In the genomic region with DNA sequence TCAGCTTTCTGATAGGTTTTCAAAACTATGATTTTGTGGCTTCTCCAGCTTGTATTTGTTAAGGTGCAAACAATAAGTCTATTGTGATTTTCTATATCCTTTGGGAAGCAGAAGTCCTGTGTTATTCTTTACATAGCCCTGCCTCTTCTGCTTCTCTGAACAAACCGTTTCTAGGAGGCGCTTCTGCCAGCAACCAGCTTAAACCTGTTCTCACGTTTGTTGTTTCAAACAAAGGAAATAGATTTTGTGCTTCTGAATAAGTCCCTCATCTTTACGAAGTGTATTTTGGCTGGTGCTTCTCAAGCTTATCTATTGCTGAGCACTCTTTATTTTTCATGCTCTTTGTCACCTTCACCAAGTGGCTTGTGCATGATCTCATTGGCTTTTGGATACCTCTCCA, we compare ENCODE assay signal across 25 cellular contexts.
DNase-seq lines count a peak whose midpoint lies in the region; ATAC-seq and TF ChIP-seq lines count a peak whose summit lies in the region.
"Had no signal": no experiment of that assay in that cellular context is flagged by ENCODE, and none has a peak within 500 bp of the region (broad histone marks: within the 10 kb centered on the region; RNA-seq: fewer than 3 reads in every experiment).

No MANE protein-coding gene starts in this region.

- H3K4me1 Mint-ChIP-seq in nephron, result peaks cover 31% of the 10 kb centered on the region

- WGBS in body of pancreas, 2 donors, result 31 to 35% methylated on average over 4 of the region's 4 CpGs

- H3K27me3 Mint-ChIP-seq in nephron (ENCODE audit: low read depth), result no peaks in the 10 kb centered on the region

- no peaks in the 10 kb centered on the region for H3K27me3 ChIP-seq in HAP-1 (ENCODE audit: low read depth)
- H3K27me3 ChIP-seq in body of pancreas, result no peaks in the 10 kb centered on the region

- no peak for TF ChIP-seq POLR2A in body of pancreas (IDR thresholded peaks at IDR 0.05)

- no peak overlapping the region for H3K4me3 ChIP-seq in HAP-1
- H3K4me3 ChIP-seq in HEK293 (ENCODE audit: low read depth, low read length), result no peak overlapping the region
- no peak overlapping the region for H3K4me3 ChIP-seq in body of pancreas
- H3K4me3 ChIP-seq: K562 had no signal

- DNase-seq in HAP-1 (ENCODE audit: low spot score in 2 of 2) (peak; percentile 5 to 26), dermis blood vessel endothelial cell (peak; percentile 1), body of pancreas (no peak), posterior cingulate gyrus (no peak), kidney glomerular epithelial cell (lab: John Stamatoyannopoulos, UW) (no peak)
- DNase-seq: C1 segment of cervical spinal cord; Caco-2; CD8-positive, alpha-beta T cell; DMS79 treated with DMSO at 0.1 percent for 48 hours; GF-D8; GOT3; HCEC 1CT; Kasumi-1; MV-4-11; NCI-H1105; NCI-H1436 treated with DMSO at 0.1 percent for 48 hours; NCI-H1930; NCI-H446; NCI-H526 treated with DMSO at 0.1 percent for 48 hours; RPMI8226; SHP77 had no signal

- ATAC-seq in body of pancreas (no peak), GM18520 (IDR thresholded peaks at IDR 0.05; ENCODE audit: unreplicated experiment) (no peak)
- ATAC-seq: CD8-positive, alpha-beta T cell; K562 had no signal

- peaks cover 11% of the 10 kb centered on the region for H3K36me3 Mint-ChIP-seq in nephron (ENCODE audit: low read depth)

- intact Hi-C loops in body of pancreas (cut with DNase I), result no loop called here
- intact Hi-C loops in posterior cingulate gyrus (cut with DNase I), result no loop called here

- H3K4me1 ChIP-seq in HAP-1 (no peaks in the 10 kb centered on the region; the same call in 1 of the 2 replicates), HEK293 (ENCODE audit: control insufficient read depth, insufficient read depth, low read length) (peaks cover 22% of the 10 kb centered on the region), body of pancreas (peaks cover 8% of the 10 kb centered on the region)
- H3K4me1 ChIP-seq: Caco-2 had no signal

- H3K36me3 ChIP-seq in HAP-1 (replicated peaks), result no peaks in the 10 kb centered on the region
- H3K36me3 ChIP-seq in HEK293 (ENCODE audit: control insufficient read depth in 2 of 2, insufficient read depth in 1 of 2, low read length in 2 of 2), result no peaks in the 10 kb centered on the region
- H3K36me3 ChIP-seq in body of pancreas (replicated peaks in 1 of 2; ENCODE audit: insufficient read depth in 1 of 2, low read depth in 2 of 2), result no peaks in the 10 kb centered on the region

- POLR2A ChIA-PET in HEK293 (lab: Yijun Ruan, JAX), result no interaction called here

- H3K9me3 Mint-ChIP-seq in nephron, result no peaks in the 10 kb centered on the region
- H3K9me3 Mint-ChIP-seq: CD8-positive, alpha-beta T cell had no signal

- in situ Hi-C loops in HAP-1 (cut with MboI; ENCODE audit: low sequenced_read_pairs), result no loop called here

- CTCF ChIA-PET in HEK293 (lab: Yijun Ruan, JAX), result interaction anchor here (0.6 to 1.1 kb wide), 2 partner anchors 29 to 40 kb away, joined by 3 to 4 read pairs; no protein-coding TSS in a partner anchor

- H3K27ac ChIP-seq in HEK293 (ENCODE audit: extremely low read depth, low read depth, low read length) (no peak overlapping the region), body of pancreas (no peak overlapping the region)

- H3K27ac Mint-ChIP-seq in nephron, result peak overlapping the region; percentile 40 to 69 (median 49)
- H3K27ac Mint-ChIP-seq: CD8-positive, alpha-beta T cell had no signal

- TF ChIP-seq CTCF in HEK293 (tag by site-specific recombination; IDR thresholded peaks at IDR 0.05), result no peak
- no peak for TF ChIP-seq CTCF in nephron (IDR thresholded peaks at IDR 0.05; ENCODE audit: unreplicated experiment in 3 of 3)
- no peak for TF ChIP-seq CTCF in body of pancreas (IDR thresholded peaks at IDR 0.05)

- H3K4me3 Mint-ChIP-seq in nephron, result no peak overlapping the region
- H3K4me3 Mint-ChIP-seq: CD8-positive, alpha-beta T cell had no signal

- H3K9me3 ChIP-seq in HAP-1 (no peaks in the 10 kb centered on the region), HEK293 (ENCODE audit: control insufficient read depth, insufficient read depth, low read depth, low read length) (no peaks in the 10 kb centered on the region), body of pancreas (no peaks in the 10 kb centered on the region)
- H3K9me3 ChIP-seq: Caco-2 had no signal

TF ChIP-seq in HEK293, 187 proteins besides CTCF, POLR2A, EP300 and RAD21:
- TF ChIP-seq ZNF169 (tag by site-specific recombination; IDR thresholded peaks at IDR 0.05) (no peak), ZNF621 (tag by site-specific recombination; IDR thresholded peaks at IDR 0.05) (no peak), ZNF138 (tag by site-specific recombination; IDR thresholded peaks at IDR 0.05; ENCODE audit: borderline replicate concordance) (no peak), ZNF292 (tag by site-specific recombination; IDR thresholded peaks at IDR 0.05; ENCODE audit: borderline replicate concordance, low read depth) (no peak), ZNF341 (tag by site-specific recombination; IDR thresholded peaks at IDR 0.05; ENCODE audit: low read depth) (no peak)
- TF ChIP-seq, protein P1, sequence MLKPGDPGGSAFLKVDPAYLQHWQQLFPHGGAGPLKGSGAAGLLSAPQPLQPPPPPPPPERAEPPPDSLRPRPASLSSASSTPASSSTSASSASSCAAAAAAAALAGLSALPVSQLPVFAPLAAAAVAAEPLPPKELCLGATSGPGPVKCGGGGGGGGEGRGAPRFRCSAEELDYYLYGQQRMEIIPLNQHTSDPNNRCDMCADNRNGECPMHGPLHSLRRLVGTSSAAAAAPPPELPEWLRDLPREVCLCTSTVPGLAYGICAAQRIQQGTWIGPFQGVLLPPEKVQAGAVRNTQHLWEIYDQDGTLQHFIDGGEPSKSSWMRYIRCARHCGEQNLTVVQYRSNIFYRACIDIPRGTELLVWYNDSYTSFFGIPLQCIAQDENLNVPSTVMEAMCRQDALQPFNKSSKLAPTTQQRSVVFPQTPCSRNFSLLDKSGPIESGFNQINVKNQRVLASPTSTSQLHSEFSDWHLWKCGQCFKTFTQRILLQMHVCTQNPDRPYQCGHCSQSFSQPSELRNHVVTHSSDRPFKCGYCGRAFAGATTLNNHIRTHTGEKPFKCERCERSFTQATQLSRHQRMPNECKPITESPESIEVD (tag by site-specific recombination; IDR thresholded peaks at IDR 0.05), result 0 out of 2 replicates have a peak, but pooled peaks have one; percentile 5

Comparison
In these comparisons a context has a peak if more than half of its experiments do, and no peak if none do; other contexts are left out.
1. DNase-seq: peak in HAP-1 (2 of 2) and dermis blood vessel endothelial cell (single experiment); none in body of pancreas (0 of 4), posterior cingulate gyrus (0 of 10) and kidney glomerular epithelial cell (single experiment).